Comparison of ENCODE assay signal across 9 cellular contexts in genomic region chr1:145871994-145872411, GRCh38. TPM values are rescaled to one million over a fixed set of nuclear protein-coding genes. Genes with fewer than 3 reads are reported as not detected.
A peak's percentile ranks its signal among the peaks of the same experiment; 100 is the strongest.
DNase-seq lines count a peak whose midpoint lies in the region; ATAC-seq and TF ChIP-seq lines count a peak whose summit lies in the region.
"Had no signal": no experiment of that assay in that cellular context is flagged by ENCODE, and none has a peak within 500 bp of the region (broad histone marks: within the 10 kb centered on the region; RNA-seq: fewer than 3 reads in every experiment).

No MANE protein-coding gene starts in this region.

- no peak overlapping the region for H3K23ac ChIP-seq in H9 (ENCODE audit: insufficient read length, low read depth, low read length)

- H3K36me3 Mint-ChIP-seq in H9 (ENCODE audit: insufficient read depth in 1 of 3, low read depth in 3 of 3): no peaks in the 10 kb centered on the region
- H3K36me3 Mint-ChIP-seq in activated CD8-positive, alpha-beta memory T cell treated with anti-CD3 and anti-CD28 coated beads, Interleukin-2, amount 10 ng/mL, durations not matched to agents 7 days and 5 days: no peaks in the 10 kb centered on the region
- no peaks in the 10 kb centered on the region for H3K36me3 Mint-ChIP-seq in stimulated activated naive CD8-positive, alpha-beta T cell treated with anti-CD3 and anti-CD28 coated beads, Interleukin-15, Interleukin-2, amounts not matched to agents 100 ng/mL and 50 ng/mL, for 24 hours (ENCODE audit: low read depth)

- H4K91ac ChIP-seq in H9 (ENCODE audit: insufficient read length, low read depth, low read length): no peak overlapping the region

- H3K9ac ChIP-seq in H9 (ENCODE audit: extremely low read depth, insufficient read length, low read length): no peak overlapping the region
- H3K9ac ChIP-seq in mucosa of stomach (ENCODE audit: low read length): peak overlapping the region; percentile 64

- H3T11ph ChIP-seq in H9 (ENCODE audit: low read length): no peak overlapping the region

- H3K27ac ChIP-seq in H9 (ENCODE audit: insufficient read length, low read depth, low read length) (no peak overlapping the region), esophagus muscularis mucosa (replicated peaks in 1 of 4) (peak overlapping the region; percentile 80 to 91 (median 86))

- TF ChIP-seq EP300 in esophagus muscularis mucosa (IDR thresholded peaks at IDR 0.05): no peak

- intact Hi-C loops in esophagus muscularis mucosa (cut with DNase I): no loop called here

- H2BK120ac ChIP-seq in H9 (ENCODE audit: low read depth, low read length, poor library complexity, severe bottlenecking): no peak overlapping the region

- H2AK5ac ChIP-seq in H9 (ENCODE audit: insufficient read length, low read length): no peak overlapping the region

- H3K27me3 Mint-ChIP-seq in H9 (ENCODE audit: low read depth): peaks cover 33% of the 10 kb centered on the region
- peaks cover 42% of the 10 kb centered on the region for H3K27me3 Mint-ChIP-seq in activated CD8-positive, alpha-beta memory T cell treated with anti-CD3 and anti-CD28 coated beads, Interleukin-2, amount 10 ng/mL, durations not matched to agents 7 days and 5 days
- peaks cover 24% of the 10 kb centered on the region for H3K27me3 Mint-ChIP-seq in stimulated activated naive CD8-positive, alpha-beta T cell treated with anti-CD3 and anti-CD28 coated beads, Interleukin-15, Interleukin-2, amounts not matched to agents 100 ng/mL and 50 ng/mL, for 24 hours

- H3K9me3 Mint-ChIP-seq in H9: no peaks in the 10 kb centered on the region; a peak in 1 of 5 replicates
- H3K9me3 Mint-ChIP-seq in activated CD8-positive, alpha-beta memory T cell treated with anti-CD3 and anti-CD28 coated beads, Interleukin-2, amount 10 ng/mL, durations not matched to agents 7 days and 5 days (ENCODE audit: low read depth): no peaks in the 10 kb centered on the region
- no peaks in the 10 kb centered on the region for H3K9me3 Mint-ChIP-seq in stimulated activated naive CD8-positive, alpha-beta T cell treated with anti-CD3 and anti-CD28 coated beads, Interleukin-15, Interleukin-2, amounts not matched to agents 100 ng/mL and 50 ng/mL, for 24 hours

- no peak overlapping the region for H2AFZ ChIP-seq in H9 (ENCODE audit: low read length)

- H2BK15ac ChIP-seq in H9 (ENCODE audit: low read depth, low read length): no peak overlapping the region

- H2BK12ac ChIP-seq in H9 (ENCODE audit: insufficient read length, low read depth, low read length): no peak overlapping the region

- CTCF ChIA-PET in activated CD8-positive, alpha-beta memory T cell treated with anti-CD3 and anti-CD28 coated beads, Interleukin-2, amount 10 ng/mL, durations not matched to agents 7 days and 5 days (lab: Charles Lee): interaction anchor here (0.6 to 9.3 kb wide), 9 partner anchors 10 to 163 kb away, joined by 3 to 83 read pairs (median 4); partner anchors contain the start of genes NUDT17 and PIAS3

- H3K56ac ChIP-seq in H9 (ENCODE audit: insufficient read length, low read depth, low read length): no peak overlapping the region

- H3K79me2 ChIP-seq in H9 (ENCODE audit: insufficient read depth, low read length): no peaks in the 10 kb centered on the region

- no peaks in the 10 kb centered on the region; the same call in 1 of the 2 replicates for H3K4me1 ChIP-seq in H9 (ENCODE audit: insufficient read depth, low read length)
- peaks cover 11 to 43% (median 32%) of the 10 kb centered on the region in 4 donors for H3K4me1 ChIP-seq in esophagus muscularis mucosa
- H3K4me1 ChIP-seq in mucosa of stomach (ENCODE audit: control insufficient read depth, insufficient read depth, low read length): peaks cover 4% of the 10 kb centered on the region

- peak overlapping the region; percentile 77 for H3K14ac ChIP-seq in H9 (ENCODE audit: insufficient read depth, low read length)

- H3K36me3 ChIP-seq in esophagus muscularis mucosa: peaks cover 0 to 9% (median 3%) of the 10 kb centered on the region in 4 donors
- no peaks in the 10 kb centered on the region for H3K36me3 ChIP-seq in mucosa of stomach (ENCODE audit: control insufficient read depth, insufficient read depth, low read length)

- H3K4ac ChIP-seq in H9 (ENCODE audit: low read depth, low read length): no peak overlapping the region

- H2BK5ac ChIP-seq in H9 (ENCODE audit: insufficient read length, low read length): no peak overlapping the region

- H3K18ac ChIP-seq in H9 (ENCODE audit: insufficient read length, low read depth, low read length): no peak overlapping the region

- H3K23me2 ChIP-seq in H9 (ENCODE audit: insufficient read length, low read depth, low read length, poor library complexity, severe bottlenecking): peaks cover 11% of the 10 kb centered on the region

- H3K4me2 ChIP-seq in H9 (ENCODE audit: insufficient read depth, insufficient read length, low read length): peak overlapping the region; percentile 67

- H3K4me3 ChIP-seq in esophagus muscularis mucosa (peak overlapping the region; percentile 57 to 66 (median 60)), mucosa of stomach (ENCODE audit: low read length) (peak overlapping the region; percentile 36)

- no peak for TF ChIP-seq CTCF in H9 (conservative IDR thresholded peaks at IDR 0.05)
- no peak for TF ChIP-seq CTCF in esophagus muscularis mucosa (IDR thresholded peaks at IDR 0.05)

- no peak overlapping the region for H4K8ac ChIP-seq in H9 (replicated peaks; ENCODE audit: insufficient read length, low read depth, low read length)

- H2BK20ac ChIP-seq in H9 (ENCODE audit: low read depth, low read length, poor library complexity, severe bottlenecking): no peak overlapping the region

- no CpG with 5 or more reads among the region's 28 CpGs for WGBS in H9 (ENCODE audit: extremely low coverage, insufficient read length, low lambda C conversion rate)
- 4% methylated on average over 14 of the region's 28 CpGs for WGBS in esophagus muscularis mucosa

- no peaks in the 10 kb centered on the region for H3K79me1 ChIP-seq in H9 (ENCODE audit: insufficient read depth, low read depth, low read length, poor library complexity, severe bottlenecking)

- H3K27me3 ChIP-seq in H9 (ENCODE audit: insufficient read depth, low read length): peaks cover 5% of the 10 kb centered on the region; the same call in 1 of the 2 replicates
- no peaks in the 10 kb centered on the region for H3K27me3 ChIP-seq in esophagus muscularis mucosa
- H3K27me3 ChIP-seq in mucosa of stomach (ENCODE audit: control insufficient read depth, insufficient read depth, low read length): no peaks in the 10 kb centered on the region

- no peak for TF ChIP-seq POLR2A in esophagus muscularis mucosa (IDR thresholded peaks at IDR 0.05; ENCODE audit: low read depth)

- no peak overlapping the region for H3K27ac Mint-ChIP-seq in H9
- peak overlapping the region; percentile 41 for H3K27ac Mint-ChIP-seq in activated CD8-positive, alpha-beta memory T cell treated with anti-CD3 and anti-CD28 coated beads, Interleukin-2, amount 10 ng/mL, durations not matched to agents 7 days and 5 days
- peak overlapping the region; percentile 64 for H3K27ac Mint-ChIP-seq in stimulated activated naive CD8-positive, alpha-beta T cell treated with anti-CD3 and anti-CD28 coated beads, Interleukin-15, Interleukin-2, amounts not matched to agents 100 ng/mL and 50 ng/mL, for 24 hours

- ATAC-seq in activated CD8-positive, alpha-beta memory T cell treated with anti-CD3 and anti-CD28 coated beads, Interleukin-2, amount 10 ng/mL, durations not matched to agents 7 days and 5 days: peak; percentile 88
- ATAC-seq in HG02759 (IDR thresholded peaks at IDR 0.05; ENCODE audit: unreplicated experiment): no peak

- H3K4me3 Mint-ChIP-seq in H9: peak overlapping the region; percentile 29 to 79
- H3K4me3 Mint-ChIP-seq in activated CD8-positive, alpha-beta memory T cell treated with anti-CD3 and anti-CD28 coated beads, Interleukin-2, amount 10 ng/mL, durations not matched to agents 7 days and 5 days: peak overlapping the region; percentile 73
- H3K4me3 Mint-ChIP-seq in stimulated activated naive CD8-positive, alpha-beta T cell treated with anti-CD3 and anti-CD28 coated beads, Interleukin-15, Interleukin-2, amounts not matched to agents 100 ng/mL and 50 ng/mL, for 24 hours: peak overlapping the region; percentile 67

- H3K9me3 ChIP-seq in H9 (ENCODE audit: control insufficient read depth, low read depth, low read length) (no peaks in the 10 kb centered on the region), esophagus muscularis mucosa (no peaks in the 10 kb centered on the region), mucosa of stomach (ENCODE audit: control insufficient read depth, low read length) (no peaks in the 10 kb centered on the region)

- peaks cover 13 to 23% of the 10 kb centered on the region in 2 experiments for H3K4me1 Mint-ChIP-seq in H9
- H3K4me1 Mint-ChIP-seq in activated CD8-positive, alpha-beta memory T cell treated with anti-CD3 and anti-CD28 coated beads, Interleukin-2, amount 10 ng/mL, durations not matched to agents 7 days and 5 days: peaks cover 17% of the 10 kb centered on the region
- peaks cover 19% of the 10 kb centered on the region for H3K4me1 Mint-ChIP-seq in stimulated activated naive CD8-positive, alpha-beta T cell treated with anti-CD3 and anti-CD28 coated beads, Interleukin-15, Interleukin-2, amounts not matched to agents 100 ng/mL and 50 ng/mL, for 24 hours (ENCODE audit: low read depth)

- no peak overlapping the region for H4K5ac ChIP-seq in H9 (ENCODE audit: insufficient read length, low read depth, low read length)

- no peaks in the 10 kb centered on the region for H4K20me1 ChIP-seq in H9 (ENCODE audit: control insufficient read depth, insufficient read depth, insufficient read length)

- peak; percentile 68 for DNase-seq in H9
- DNase-seq in activated CD8-positive, alpha-beta memory T cell treated with anti-CD3 and anti-CD28 coated beads, Interleukin-2, amount 10 ng/mL, durations not matched to agents 7 days and 5 days: peak; percentile 70
- no peak for DNase-seq in esophagus muscularis mucosa (ENCODE audit: extremely low spot score)
- DNase-seq in NCI-H1436 treated with DMSO at 0.1 percent for 48 hours (lab: John Stamatoyannopoulos, UW): no peak
- no peak for DNase-seq in COR-L47 (lab: John Stamatoyannopoulos, UW)

RNA-seq across cellular contexts. Expression of gene PIAS3, which starts 13.1 kb away (rescaled TPM):
- 33.9 TPM in 2 replicates for total RNA-seq in H9 (2021)
- 10 to 100 TPM; 20.3 to 23.6 TPM for total RNA-seq in activated CD8-positive, alpha-beta memory T cell treated with anti-CD3 and anti-CD28 coated beads, Interleukin-2, amount 10 ng/mL, durations not matched to agents 7 days and 5 days
- total RNA-seq in esophagus muscularis mucosa: 10 to 100 TPM; 11.9 to 25.3 (median 22.9) TPM

RNA-seq across cellular contexts. Expression of gene ANKRD35, which starts 13.7 kb away (rescaled TPM):
- 0.18 and 0.28 TPM in 2 replicates for total RNA-seq in H9 (2021)
- 1 to 10 TPM; 1.1 to 1.4 TPM for total RNA-seq in activated CD8-positive, alpha-beta memory T cell treated with anti-CD3 and anti-CD28 coated beads, Interleukin-2, amount 10 ng/mL, durations not matched to agents 7 days and 5 days
- total RNA-seq in esophagus muscularis mucosa: 10 to 100 TPM in 2 of 4 donors, 1 to 10 TPM in 2; 4.0 to 11.1 (median 8.4) TPM
- total RNA-seq: NCI-H460 had no signal

RNA-seq across cellular contexts. Expression of gene NUDT17, which starts 26.6 kb away (rescaled TPM):
- total RNA-seq in H9 (2021) (3.0 and 4.0 TPM in 2 replicates), esophagus muscularis mucosa (1 to 10 TPM; 1.2 to 3.6 (median 1.6) TPM)
- total RNA-seq in activated CD8-positive, alpha-beta memory T cell treated with anti-CD3 and anti-CD28 coated beads, Interleukin-2, amount 10 ng/mL, durations not matched to agents 7 days and 5 days: 1 to 10 TPM; 2.8 to 4.1 TPM

RNA-seq across cellular contexts. Expression of gene ITGA10, which starts 37.8 kb away (rescaled TPM):
- total RNA-seq in H9 (2021) (0.04 and 0.09 TPM in 2 replicates), esophagus muscularis mucosa (1 to 10 TPM; 1.7 to 7.2 (median 3.8) TPM)
- 1 to 10 TPM; 1.8 to 2.1 TPM for total RNA-seq in activated CD8-positive, alpha-beta memory T cell treated with anti-CD3 and anti-CD28 coated beads, Interleukin-2, amount 10 ng/mL, durations not matched to agents 7 days and 5 days

RNA-seq across cellular contexts. Expression of gene PEX11B, which starts 46.5 kb away (rescaled TPM):
- total RNA-seq in H9 (2021): 11.2 and 13.7 TPM in 2 replicates
- 10 to 100 TPM; 27.3 to 36.2 TPM for total RNA-seq in activated CD8-positive, alpha-beta memory T cell treated with anti-CD3 and anti-CD28 coated beads, Interleukin-2, amount 10 ng/mL, durations not matched to agents 7 days and 5 days
- total RNA-seq in esophagus muscularis mucosa: 10 to 100 TPM; 18.3 to 21.2 (median 20.0) TPM

Comparison
In these comparisons a context has a peak if more than half of its experiments do, and no peak if none do; other contexts are left out.
1. DNase-seq: peak in H9 (single experiment) and activated CD8-positive, alpha-beta memory T cell treated with anti-CD3 and anti-CD28 coated beads, Interleukin-2, amount 10 ng/mL, durations not matched to agents 7 days and 5 days (single experiment); none in esophagus muscularis mucosa (single experiment), NCI-H1436 treated with DMSO at 0.1 percent for 48 hours (single experiment) and COR-L47 (single experiment).
2. H3K27ac Mint-ChIP-seq: peak in activated CD8-positive, alpha-beta memory T cell treated with anti-CD3 and anti-CD28 coated beads, Interleukin-2, amount 10 ng/mL, durations not matched to agents 7 days and 5 days (single experiment) and stimulated activated naive CD8-positive, alpha-beta T cell treated with anti-CD3 and anti-CD28 coated beads, Interleukin-15, Interleukin-2, amounts not matched to agents 100 ng/mL and 50 ng/mL, for 24 hours (single experiment); none in H9 (0 of 3).
3. Peak in every context shown above with its lines, with median percentiles within 50 percentile points of each other: H3K4me3 Mint-ChIP-seq.